Comparison of ENCODE assay signal across 10 cellular contexts in genomic region chr2:72934683-72935610, GRCh38. TPM values are rescaled to one million over a fixed set of nuclear protein-coding genes. Genes with fewer than 3 reads are reported as not detected.
A peak's percentile ranks its signal among the peaks of the same experiment; 100 is the strongest.
DNase-seq lines count a peak whose midpoint lies in the region; ATAC-seq, FAIRE-seq and TF ChIP-seq lines count a peak whose summit lies in the region.
"Had no signal": no experiment of that assay in that cellular context is flagged by ENCODE, and none has a peak within 500 bp of the region (broad histone marks: within the 10 kb centered on the region; RNA-seq: fewer than 3 reads in every experiment).

No MANE protein-coding gene starts in this region.

- intact Hi-C loops in MCF 10A (cut with micrococcal nuclease) (loop anchor here (1.0 kb wide), 1 partner anchor 43 kb away; no protein-coding TSS in a partner anchor), breast epithelium (cut with DNase I; ENCODE audit: low total_unique reads) (no loop called here), GM12878 (cut with micrococcal nuclease; ENCODE audit: unreplicated experiment) (loop anchor here (1.0 kb wide), 1 partner anchor 42 kb away; no protein-coding TSS in a partner anchor)

- no peak for TF ChIP-seq POLR2A in breast epithelium (IDR thresholded peaks at IDR 0.05)
- no peak for TF ChIP-seq POLR2A in GM12878 (IDR thresholded peaks at IDR 0.05; ENCODE audit: low read depth, low read length)

- peak; percentile 67 for TF ChIP-seq RAD21 in GM12878 (IDR thresholded peaks at IDR 0.05; ENCODE audit: insufficient read depth, low read depth, low read length)

- H3K4me3 ChIP-seq in breast epithelium (no peak overlapping the region), GM12878 (no peak overlapping the region), thoracic aorta (no peak overlapping the region), MG63 (no peak overlapping the region)

- SMC1A ChIA-PET in GM12878 (lab: Charles Lee; ENCODE audit: uncharacterized antibody, unreplicated experiment) = interaction anchor here (0.8 to 4.8 kb wide), 4 partner anchors 9 to 93 kb away, joined by 3 to 39 read pairs (median 9); partner anchors contain the start of gene EMX1

- no peak overlapping the region for H2AFZ ChIP-seq in GM12878 (ENCODE audit: control insufficient read depth, low read depth, low read length)

- H3K36me3 Mint-ChIP-seq in MCF 10A (ENCODE audit: insufficient read depth, unreplicated experiment) = no peaks in the 10 kb centered on the region

- no TSS peak for BruUV-seq in MCF 10A (replicated peaks; lab: Mats Ljungman, UMichigan)
- no TSS peak for BruUV-seq in GM12878 (replicated peaks; lab: Mats Ljungman, UMichigan)

- no peaks in the 10 kb centered on the region; the same call in 1 of the 2 replicates for H4K20me1 ChIP-seq in GM12878 (ENCODE audit: control insufficient read depth, insufficient read depth)

- no peak overlapping the region for H3K4me3 Mint-ChIP-seq in MCF 10A (ENCODE audit: unreplicated experiment)
- H3K4me3 Mint-ChIP-seq: activated B cell treated with CpG ODN at 0.5 μM for 24 hours; stimulated activated naive B cell treated with anti-CD40 and anti-IgM and Interleukin-4, amounts not matched to agents 10 μg/mL and 1 μg/mL and 100 μg/mL, for 72 hours had no signal

- H3K79me2 ChIP-seq in GM12878 (ENCODE audit: control insufficient read depth, insufficient read depth, low read length) = no peaks in the 10 kb centered on the region

- H3K27me3 Mint-ChIP-seq in MCF 10A (ENCODE audit: insufficient read depth, unreplicated experiment) = no peaks in the 10 kb centered on the region

- no peak overlapping the region for H3K9ac ChIP-seq in GM12878 (ENCODE audit: control insufficient read depth, insufficient read depth, low read length)

- no peaks in the 10 kb centered on the region for H3K4me1 Mint-ChIP-seq in MCF 10A (ENCODE audit: insufficient read depth, unreplicated experiment)
- H3K4me1 Mint-ChIP-seq: activated B cell treated with CpG ODN at 0.5 μM for 24 hours had no signal

- DNase-seq in MCF 10A (ENCODE audit: unreplicated experiment) (peak; percentile 57), breast epithelium (ENCODE audit: low spot score in 2 of 2) (no peak), GM12878 (ENCODE audit: low read depth, low spot score) (no peak), thoracic aorta (ENCODE audit: low spot score) (no peak), 8988T (no peak), MG63 (no peak)
- DNase-seq: activated B cell treated with CpG ODN at 0.5 μM for 24 hours; stimulated activated naive B cell treated with anti-CD40 and anti-IgM and Interleukin-4, amounts not matched to agents 10 μg/mL and 1 μg/mL and 100 μg/mL, for 72 hours had no signal

- H3K36me3 ChIP-seq in breast epithelium = no peaks in the 10 kb centered on the region
- no peaks in the 10 kb centered on the region for H3K36me3 ChIP-seq in GM12878 (ENCODE audit: control insufficient read depth in 2 of 2, insufficient read depth in 2 of 2, low read length in 1 of 2)
- no peaks in the 10 kb centered on the region for H3K36me3 ChIP-seq in thoracic aorta
- H3K36me3 ChIP-seq in MG63 = no peaks in the 10 kb centered on the region

- H3K4me2 ChIP-seq in GM12878 (ENCODE audit: control insufficient read depth, insufficient read depth) = no peak overlapping the region

- FAIRE-seq in GM12878 (lab: Jason Lieb, UNC) = no peak

- POLR2A ChIA-PET in MCF 10A (lab: Yijun Ruan, JAX) (interaction anchor here (1.3 kb wide), 1 partner anchor 8 kb away, joined by 3 read pairs; no protein-coding TSS in a partner anchor), GM12878 (lab: Charles Lee) (interaction anchor here (1.0 kb wide), 1 partner anchor 41 kb away, joined by 6 read pairs; no protein-coding TSS in a partner anchor)

- WGBS in GM12878 (ENCODE audit: insufficient coverage, insufficient replicate concordance, low lambda C conversion rate, missing lambda C conversion rate) = 39% methylated on average over 14 of the region's 14 CpGs

- H3K4me1 ChIP-seq in breast epithelium (no peaks in the 10 kb centered on the region), GM12878 (ENCODE audit: control insufficient read depth, insufficient read depth, low read length) (no peaks in the 10 kb centered on the region; the same call in 1 of the 2 replicates), thoracic aorta (ENCODE audit: control insufficient read depth in 1 of 2, low read depth in 2 of 2) (no peaks in the 10 kb centered on the region)

- no peaks in the 10 kb centered on the region for H3K9me3 ChIP-seq in breast epithelium
- no peaks in the 10 kb centered on the region for H3K9me3 ChIP-seq in GM12878 (replicated peaks; ENCODE audit: control insufficient read depth, insufficient read depth, low read length)
- no peaks in the 10 kb centered on the region for H3K9me3 ChIP-seq in thoracic aorta
- H3K9me3 ChIP-seq in MG63 = no peaks in the 10 kb centered on the region

- CTCF ChIA-PET in MCF 10A (lab: Yijun Ruan, JAX) (interaction anchor here (0.8 to 1.1 kb wide), 3 partner anchors 8 to 39 kb away, joined by 3 read pairs; no protein-coding TSS in a partner anchor), GM12878 (lab: Yijun Ruan, JAX) (interaction anchor here (0.7 to 8.0 kb wide), 16 partner anchors 9 to 517 kb away, joined by 3 to 117 read pairs (median 3); partner anchors contain the start of genes EMX1 and SPR)

- TF ChIP-seq CTCF in MCF 10A (IDR thresholded peaks at IDR 0.05; ENCODE audit: unreplicated experiment) (peak; percentile 43), breast epithelium (IDR thresholded peaks at IDR 0.05) (no peak), GM12878 (IDR thresholded peaks at IDR 0.05 in 2 of 3, conservative IDR thresholded peaks at IDR 0.05 in 1 of 3; ENCODE audit: control insufficient read depth in 2 of 3, extremely low read depth in 1 of 3, insufficient read depth in 1 of 3, low read depth in 3 of 3, low read length in 3 of 3) (peak; percentile 38 to 63 (median 40); a peak in 5 of 6 replicates), thoracic aorta (IDR thresholded peaks at IDR 0.05) (peak; percentile 8)

- no peaks in the 10 kb centered on the region for H3K9me3 Mint-ChIP-seq in MCF 10A (ENCODE audit: unreplicated experiment)
- H3K9me3 Mint-ChIP-seq: activated B cell treated with CpG ODN at 0.5 μM for 24 hours; stimulated activated naive B cell treated with anti-CD40 and anti-IgM and Interleukin-4, amounts not matched to agents 10 μg/mL and 1 μg/mL and 100 μg/mL, for 72 hours had no signal

- in situ Hi-C loops in GM12878 (cut with MboI) = no loop called here

- H3K27me3 ChIP-seq in breast epithelium (peaks cover 0 to 7% of the 10 kb centered on the region in 2 donors), GM12878 (replicated peaks in 1 of 2; ENCODE audit: control insufficient read depth in 2 of 2, insufficient read depth in 2 of 2, low read length in 1 of 2) (no peaks in the 10 kb centered on the region; a peak in 1 of 4 replicates), thoracic aorta (replicated peaks; ENCODE audit: insufficient read depth) (no peaks in the 10 kb centered on the region), MG63 (no peaks in the 10 kb centered on the region)

- no peak for TF ChIP-seq EP300 in GM12878 (IDR thresholded peaks at IDR 0.05; ENCODE audit: borderline replicate concordance in 1 of 2, control insufficient read depth in 1 of 2, low read depth in 2 of 2, low read length in 2 of 2)

- no peak overlapping the region for H3K27ac ChIP-seq in breast epithelium
- H3K27ac ChIP-seq in GM12878 (ENCODE audit: control insufficient read depth, insufficient read depth) = no peak overlapping the region
- H3K27ac ChIP-seq in thoracic aorta = no peak overlapping the region

- peak; percentile 65 for ATAC-seq in HG03354 (IDR thresholded peaks at IDR 0.05; ENCODE audit: poor library complexity, severe bottlenecking, unreplicated experiment)
- peak; percentile 88 for ATAC-seq in GM12878
- no peak for ATAC-seq in thoracic aorta (ENCODE audit: insufficient number of reproducible peaks, low FRiP score, low read depth)
- ATAC-seq in GM18870 (IDR thresholded peaks at IDR 0.05; ENCODE audit: unreplicated experiment) = no peak

- RAD21 ChIA-PET in GM12878 (lab: Charles Lee; ENCODE audit: unreplicated experiment) = interaction anchor here (1.0 to 3.3 kb wide), 4 partner anchors 18 to 48 kb away, joined by 3 to 51 read pairs (median 4); partner anchors contain the start of gene SPR

- H3K27ac Mint-ChIP-seq in MCF 10A (ENCODE audit: low read depth, unreplicated experiment) = no peak overlapping the region
- H3K27ac Mint-ChIP-seq: activated B cell treated with CpG ODN at 0.5 μM for 24 hours; stimulated activated naive B cell treated with anti-CD40 and anti-IgM and Interleukin-4, amounts not matched to agents 10 μg/mL and 1 μg/mL and 100 μg/mL, for 72 hours had no signal

RNA-seq across cellular contexts. Expression of gene EMX1, which starts 17.6 kb away (rescaled TPM):
- not detected in 2 replicates for total RNA-seq in MCF 10A (2022)
- under 1 TPM in 1 of 3 donors, not detected in 2; 0.44 TPM for total RNA-seq in breast epithelium
- total RNA-seq in GM12878 (2013; cell fraction: nucleolus; rRNA removed) = 6.4 and 11.8 TPM in 2 replicates
- total RNA-seq in GM12878 (2014; rRNA removed) = 1.9 and 2.3 TPM in 2 replicates
- total RNA-seq in GM12878 (2014; rRNA removed; fragmentation: Illumina TruSeq; extraction: Trizol) = 0.28 and 0.49 TPM in 2 replicates
- total RNA-seq in GM12878 (2021) = 1.1 and 1.2 TPM in 2 replicates
- polyA plus RNA-seq in GM12878 (2011; ENCODE audit: low read depth) = 0.42 TPM
- polyA plus RNA-seq in GM12878 (2011; rRNA removed) = 3.2 and 5.1 TPM in 2 replicates
- polyA plus RNA-seq in GM12878 (2011; cell fraction: cytosol; rRNA removed) = 4.7 and 9.5 TPM in 2 replicates
- 42.0 and 42.5 TPM in 2 replicates for polyA plus RNA-seq in GM12878 (2011; cell fraction: nucleus; rRNA removed)
- polyA plus RNA-seq in GM12878 (2012) = 0.97 and 2.0 TPM in 2 replicates
- 0.16 TPM in 1 of 2 replicates, not detected in the other for polyA plus RNA-seq in GM12878 (2014; fragmentation: Illumina TruSeq; extraction: Trizol)
- polyA plus RNA-seq in GM12878 (2014; fragmentation: Nextera tagmentation; extraction: Ambion mirVana) = under 1 TPM in 1 of 2 experiments, not detected in 1; 0.07 TPM
- polyA plus RNA-seq in GM12878 (2014; rRNA removed) = 1.1 and 1.3 TPM in 2 replicates
- 1 to 10 TPM; 1.1 to 1.5 TPM for polyA plus RNA-seq in GM12878 (2016; fragmentation: Nextera tagmentation; extraction: Ambion mirVana)
- polyA minus RNA-seq in GM12878 (2011; rRNA and poly(A)+ RNA removed) = 3.4 and 4.5 TPM in 2 replicates
- polyA minus RNA-seq in GM12878 (2011; cell fraction: cytosol; rRNA and poly(A)+ RNA removed) = 2.4 and 3.0 TPM in 2 replicates
- polyA minus RNA-seq in GM12878 (2011; cell fraction: nucleus; rRNA and poly(A)+ RNA removed) = 11.5 and 18.7 TPM in 2 replicates
- total RNA-seq in thoracic aorta = not detected
- not detected in 2 replicates for total RNA-seq in MG63 (2014; rRNA removed; shearing (Covaris generic); ENCODE audit: low replicate concordance)

RNA-seq across cellular contexts. Expression of gene SPR, which starts 47.7 kb away (rescaled TPM):
- 12.9 and 18.1 TPM in 2 replicates for total RNA-seq in MCF 10A (2022)
- 10 to 100 TPM; 36.3 to 53.4 (median 46.2) TPM for total RNA-seq in breast epithelium
- 0.78 and 1.1 TPM in 2 replicates for total RNA-seq in GM12878 (2013; cell fraction: nucleolus; rRNA removed)
- 3.6 and 4.1 TPM in 2 replicates for total RNA-seq in GM12878 (2014; rRNA removed)
- 1.8 and 2.0 TPM in 2 replicates for total RNA-seq in GM12878 (2014; rRNA removed; fragmentation: Illumina TruSeq; extraction: Trizol)
- total RNA-seq in GM12878 (2021) = 2.9 TPM in 2 replicates
- 0.49 TPM for polyA plus RNA-seq in GM12878 (2011; ENCODE audit: low read depth)
- 6.3 and 7.8 TPM in 2 replicates for polyA plus RNA-seq in GM12878 (2011; rRNA removed)
- 8.7 and 9.6 TPM in 2 replicates for polyA plus RNA-seq in GM12878 (2011; cell fraction: cytosol; rRNA removed)
- polyA plus RNA-seq in GM12878 (2011; cell fraction: nucleus; rRNA removed) = 5.0 and 5.3 TPM in 2 replicates
- 1.1 and 1.8 TPM in 2 replicates for polyA plus RNA-seq in GM12878 (2012)
- polyA plus RNA-seq in GM12878 (2014; fragmentation: Illumina TruSeq; extraction: Trizol) = 1.1 and 1.8 TPM in 2 replicates
- 1 to 10 TPM in 1 of 2 experiments, under 1 TPM in 1; 0.68 to 1.3 TPM for polyA plus RNA-seq in GM12878 (2014; fragmentation: Nextera tagmentation; extraction: Ambion mirVana)
- 2.1 and 2.4 TPM in 2 replicates for polyA plus RNA-seq in GM12878 (2014; rRNA removed)
- polyA plus RNA-seq in GM12878 (2016; fragmentation: Nextera tagmentation; extraction: Ambion mirVana) = 1 to 10 TPM; 4.3 to 6.4 TPM
- polyA minus RNA-seq in GM12878 (2011; rRNA and poly(A)+ RNA removed) = 3.9 and 5.2 TPM in 2 replicates
- 1.6 and 4.1 TPM in 2 replicates for polyA minus RNA-seq in GM12878 (2011; cell fraction: cytosol; rRNA and poly(A)+ RNA removed)
- polyA minus RNA-seq in GM12878 (2011; cell fraction: nucleus; rRNA and poly(A)+ RNA removed) = 1.1 and 2.1 TPM in 2 replicates
- 10 to 100 TPM; 26.1 to 42.6 TPM for total RNA-seq in thoracic aorta
- total RNA-seq in MG63 (2014; rRNA removed; shearing (Covaris generic); ENCODE audit: low replicate concordance) = 57.7 and 57.8 TPM in 2 replicates

Comparison
In these comparisons a context has a peak if more than half of its experiments do, and no peak if none do; other contexts are left out.
1. CTCF ChIP-seq: peak in MCF 10A (single experiment), GM12878 (3 of 3) and thoracic aorta (single experiment); none in breast epithelium (0 of 3).
2. ATAC-seq: peak in HG03354 (single experiment) and GM12878 (single experiment); none in thoracic aorta (single experiment) and GM18870 (single experiment).